23 cellular contexts compared by ENCODE assay signal in the genomic region with DNA sequence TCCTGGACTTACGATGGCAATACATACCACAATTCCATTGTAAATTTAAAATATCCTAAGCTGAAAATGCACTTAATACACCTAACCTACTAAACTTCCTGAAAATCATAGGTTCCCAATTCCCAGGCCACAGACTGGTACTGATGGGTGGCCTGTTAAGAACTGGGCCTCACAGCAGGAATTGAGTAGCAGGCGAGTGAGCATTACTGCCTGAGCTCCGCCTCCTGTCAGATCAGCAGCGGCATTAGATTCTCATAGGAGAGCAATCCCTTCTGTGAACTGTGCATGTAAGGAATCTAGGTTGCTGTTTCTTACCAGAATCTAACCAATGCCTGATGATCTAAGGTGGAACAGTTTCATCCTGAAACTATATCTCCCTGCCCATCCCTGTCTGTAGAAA.
DNase-seq lines count a peak whose midpoint lies in the region; ATAC-seq and TF ChIP-seq lines count a peak whose summit lies in the region.
"Had no signal": no experiment of that assay in that cellular context is flagged by ENCODE, and none has a peak within 500 bp of the region (broad histone marks: within the 10 kb centered on the region; RNA-seq: fewer than 3 reads in every experiment).

No MANE protein-coding gene starts in this region.

- H3K4me1 ChIP-seq in DND-41 (ENCODE audit: insufficient read depth, low read length) (no peaks in the 10 kb centered on the region), OCI-LY3 (ENCODE audit: low read length) (no peaks in the 10 kb centered on the region), endodermal cell (ENCODE audit: control insufficient read depth, insufficient read depth, low read length) (no peaks in the 10 kb centered on the region)
- H3K4me1 ChIP-seq: Peyer's patch, SJCRH30 had no signal

- H3K79me2 ChIP-seq in DND-41 (ENCODE audit: insufficient read depth, low read length), result no peaks in the 10 kb centered on the region
- no peaks in the 10 kb centered on the region for H3K79me2 ChIP-seq in OCI-LY3 (ENCODE audit: low read length)

- H4K20me1 ChIP-seq in DND-41 (ENCODE audit: insufficient read depth, low read length) (no peaks in the 10 kb centered on the region), OCI-LY3 (ENCODE audit: insufficient read depth, low read length) (no peaks in the 10 kb centered on the region)

- H3K9ac ChIP-seq in DND-41 (ENCODE audit: low read depth, low read length) (no peak overlapping the region), OCI-LY3 (ENCODE audit: low read length) (no peak overlapping the region), endodermal cell (ENCODE audit: extremely low read depth, low read length, poor library complexity, severe bottlenecking) (no peak overlapping the region)

- DNase-seq in DND-41, result no peak
- DNase-seq in endodermal cell, result peak; percentile 51
- DNase-seq in mesothelial cell of epicardium (ENCODE audit: low spot score in 2 of 2, unreplicated experiment in 2 of 2), result no peak
- DNase-seq in T-helper 17 cell, result no peak
- no peak for DNase-seq in activated T-helper 2 cell treated with anti-CD3 and anti-CD28 coated beads, Interferon-gamma antibody, Interleukin-2, Interleukin-4, amounts not matched to agents 10 μg/mL and 5 μg/mL and 100 μg/mL, durations not matched to agents 14 hours and 24 hours and 36 hours (ENCODE audit: low spot score)
- DNase-seq: 8988T; Calu3; CD8-positive, alpha-beta memory T cell; DMS153; GDM1; GOT3; NCI-H187; NCI-H2107; NCI-H446 treated with DMSO at 0.1 percent for 48 hours; NCI-H526 treated with DMSO at 0.1 percent for 48 hours; Peyer's patch; SJCRH30; T-cell had no signal

- H3K27me3 Mint-ChIP-seq in endodermal cell (ENCODE audit: insufficient read depth) (no peaks in the 10 kb centered on the region), mesothelial cell of epicardium (ENCODE audit: low read depth) (no peaks in the 10 kb centered on the region), T-helper 17 cell (no peaks in the 10 kb centered on the region)
- H3K27me3 Mint-ChIP-seq in activated T-helper 2 cell treated with anti-CD3 and anti-CD28 coated beads, Interferon-gamma antibody, Interleukin-2, Interleukin-4, amounts not matched to agents 10 μg/mL and 5 μg/mL and 100 μg/mL, durations not matched to agents 14 hours and 24 hours and 36 hours (ENCODE audit: low read depth), result no peaks in the 10 kb centered on the region
- H3K27me3 Mint-ChIP-seq: CD8-positive, alpha-beta memory T cell; IgD-negative memory B cell; T-cell had no signal

- no peak overlapping the region for H3K4me3 Mint-ChIP-seq in endodermal cell
- H3K4me3 Mint-ChIP-seq in mesothelial cell of epicardium, result no peak overlapping the region
- no peak overlapping the region for H3K4me3 Mint-ChIP-seq in T-helper 17 cell
- no peak overlapping the region for H3K4me3 Mint-ChIP-seq in activated T-helper 2 cell treated with anti-CD3 and anti-CD28 coated beads, Interferon-gamma antibody, Interleukin-2, Interleukin-4, amounts not matched to agents 10 μg/mL and 5 μg/mL and 100 μg/mL, durations not matched to agents 14 hours and 24 hours and 36 hours (ENCODE audit: low read depth)
- H3K4me3 Mint-ChIP-seq: CD8-positive, alpha-beta memory T cell; IgD-negative memory B cell; T-cell had no signal

- ATAC-seq in DND-41 (ENCODE audit: insufficient read depth, low read depth) (no peak), HG02610 (IDR thresholded peaks at IDR 0.05; ENCODE audit: unreplicated experiment) (peak; percentile 14), T-helper 17 cell (no peak)
- no peak for ATAC-seq in activated CD4-positive, CD25-positive, alpha-beta regulatory T cell treated with anti-CD3 and anti-CD28 coated beads, Interleukin-2, amount 50 U/mL, for 24 hours
- ATAC-seq: T-cell had no signal

- H3K9me3 Mint-ChIP-seq in endodermal cell, result peaks cover 6% of the 10 kb centered on the region
- H3K9me3 Mint-ChIP-seq in mesothelial cell of epicardium, result peaks cover 32% of the 10 kb centered on the region
- H3K9me3 Mint-ChIP-seq in activated T-helper 2 cell treated with anti-CD3 and anti-CD28 coated beads, Interferon-gamma antibody, Interleukin-2, Interleukin-4, amounts not matched to agents 10 μg/mL and 5 μg/mL and 100 μg/mL, durations not matched to agents 14 hours and 24 hours and 36 hours, result peaks cover 26% of the 10 kb centered on the region

- no peaks in the 10 kb centered on the region for H3K36me3 Mint-ChIP-seq in endodermal cell (ENCODE audit: low read depth)
- H3K36me3 Mint-ChIP-seq in mesothelial cell of epicardium, result peaks cover 11% of the 10 kb centered on the region
- H3K36me3 Mint-ChIP-seq in T-helper 17 cell (ENCODE audit: low read depth), result no peaks in the 10 kb centered on the region
- no peaks in the 10 kb centered on the region for H3K36me3 Mint-ChIP-seq in activated T-helper 2 cell treated with anti-CD3 and anti-CD28 coated beads, Interferon-gamma antibody, Interleukin-2, Interleukin-4, amounts not matched to agents 10 μg/mL and 5 μg/mL and 100 μg/mL, durations not matched to agents 14 hours and 24 hours and 36 hours (ENCODE audit: low read depth)
- H3K36me3 Mint-ChIP-seq: CD8-positive, alpha-beta memory T cell; IgD-negative memory B cell; T-cell had no signal

- H3K4me1 Mint-ChIP-seq in endodermal cell, result peaks cover 3% of the 10 kb centered on the region
- no peaks in the 10 kb centered on the region for H3K4me1 Mint-ChIP-seq in mesothelial cell of epicardium
- H3K4me1 Mint-ChIP-seq in T-helper 17 cell, result no peaks in the 10 kb centered on the region
- H3K4me1 Mint-ChIP-seq in activated T-helper 2 cell treated with anti-CD3 and anti-CD28 coated beads, Interferon-gamma antibody, Interleukin-2, Interleukin-4, amounts not matched to agents 10 μg/mL and 5 μg/mL and 100 μg/mL, durations not matched to agents 14 hours and 24 hours and 36 hours (ENCODE audit: low read depth), result no peaks in the 10 kb centered on the region
- H3K4me1 Mint-ChIP-seq: CD8-positive, alpha-beta memory T cell; T-cell had no signal

- H3K9me3 ChIP-seq in DND-41 (ENCODE audit: insufficient read depth, low read length, severe bottlenecking) (peaks cover 5% of the 10 kb centered on the region), OCI-LY3 (ENCODE audit: insufficient read depth, low read length) (no peaks in the 10 kb centered on the region), endodermal cell (ENCODE audit: control insufficient read depth, low read length) (peaks cover 7% of the 10 kb centered on the region), T-helper 17 cell (ENCODE audit: control insufficient read depth, low read length, poor library complexity, severe bottlenecking) (no peaks in the 10 kb centered on the region)
- H3K9me3 ChIP-seq: Peyer's patch, SJCRH30 had no signal

- H3K27me3 ChIP-seq in DND-41 (ENCODE audit: insufficient read depth, low read length, poor library complexity), result no peaks in the 10 kb centered on the region
- H3K27me3 ChIP-seq in OCI-LY3 (ENCODE audit: low read depth, low read length), result no peaks in the 10 kb centered on the region
- H3K27me3 ChIP-seq in endodermal cell (ENCODE audit: control insufficient read depth, insufficient read depth, low read length, poor library complexity, severe bottlenecking), result no peaks in the 10 kb centered on the region
- H3K27me3 ChIP-seq: Peyer's patch, SJCRH30 had no signal

- H3K4me3 ChIP-seq in DND-41 (ENCODE audit: low read depth in 1 of 2, low read length in 2 of 2) (no peak overlapping the region), OCI-LY3 (ENCODE audit: low read length) (peak overlapping the region; percentile 71), endodermal cell (ENCODE audit: low read length) (no peak overlapping the region)
- H3K4me3 ChIP-seq: Peyer's patch, SJCRH30 had no signal

- H3K27ac ChIP-seq in DND-41 (ENCODE audit: low read length) (no peak overlapping the region), OCI-LY3 (ENCODE audit: low read length) (no peak overlapping the region), endodermal cell (ENCODE audit: low read depth, low read length) (no peak overlapping the region)
- H3K27ac ChIP-seq: C4-2B, Peyer's patch, SJCRH30 had no signal

- H2AFZ ChIP-seq in DND-41 (ENCODE audit: low read depth, low read length) (peak overlapping the region; percentile 33; the same call in 1 of the 2 replicates), OCI-LY3 (ENCODE audit: low read depth, low read length) (peak overlapping the region; percentile 88)

- 81 to 84% methylated on average over 3 to 4 of the region's 4 CpGs for WGBS in endodermal cell (ENCODE audit: insufficient coverage in 1 of 2, insufficient read length in 1 of 2), 2 experiments

- H3K4me2 ChIP-seq in DND-41 (ENCODE audit: insufficient read depth, low read length), result no peak overlapping the region
- peak overlapping the region; percentile 70 for H3K4me2 ChIP-seq in OCI-LY3 (ENCODE audit: low read length)

- H3K36me3 ChIP-seq in DND-41 (ENCODE audit: insufficient read depth, low read length) (no peaks in the 10 kb centered on the region), OCI-LY3 (replicated peaks; ENCODE audit: low read depth, low read length) (no peaks in the 10 kb centered on the region), endodermal cell (ENCODE audit: control insufficient read depth, insufficient read depth, low read length) (no peaks in the 10 kb centered on the region)
- H3K36me3 ChIP-seq: Peyer's patch, SJCRH30 had no signal

- H3K27ac Mint-ChIP-seq in endodermal cell (no peak overlapping the region), mesothelial cell of epicardium (no peak overlapping the region), T-helper 17 cell (no peak overlapping the region)
- H3K27ac Mint-ChIP-seq in activated T-helper 2 cell treated with anti-CD3 and anti-CD28 coated beads, Interferon-gamma antibody, Interleukin-2, Interleukin-4, amounts not matched to agents 10 μg/mL and 5 μg/mL and 100 μg/mL, durations not matched to agents 14 hours and 24 hours and 36 hours, result no peak overlapping the region
- H3K27ac Mint-ChIP-seq: CD8-positive, alpha-beta memory T cell; IgD-negative memory B cell; T-cell had no signal

- no peak for TF ChIP-seq CTCF in DND-41 (IDR thresholded peaks at IDR 0.05; ENCODE audit: borderline replicate concordance, extremely low read depth, low read length, poor library complexity, severe bottlenecking)
- no peak for TF ChIP-seq CTCF in OCI-LY3 (IDR thresholded peaks at IDR 0.05; ENCODE audit: low read depth, low read length)
- no peak for TF ChIP-seq CTCF in endodermal cell (conservative IDR thresholded peaks at IDR 0.05)
- TF ChIP-seq CTCF in mesothelial cell of epicardium (IDR thresholded peaks at IDR 0.05; ENCODE audit: unreplicated experiment), result no peak

- intact Hi-C loops in activated T-helper 2 cell treated with anti-CD3 and anti-CD28 coated beads, Interferon-gamma antibody, Interleukin-2, Interleukin-4, amounts not matched to agents 10 μg/mL and 5 μg/mL and 100 μg/mL, durations not matched to agents 14 hours and 24 hours and 36 hours (cut with micrococcal nuclease), result no loop called here
